ENCODE assay signal across 9 cellular contexts in genomic region chr1:145961425-145962156, GRCh38. TPM values are rescaled to one million over a fixed set of nuclear protein-coding genes. Genes with fewer than 3 reads are reported as not detected.
DNase-seq lines count a peak whose midpoint lies in the region; ATAC-seq, FAIRE-seq and TF ChIP-seq lines count a peak whose summit lies in the region.
"Had no signal": no experiment of that assay in that cellular context is flagged by ENCODE, and none has a peak within 500 bp of the region (broad histone marks: within the 10 kb centered on the region; RNA-seq: fewer than 3 reads in every experiment).

No MANE protein-coding gene starts in this region.

- no peak for TF ChIP-seq CTCF in RWPE1 (conservative IDR thresholded peaks at IDR 0.05; ENCODE audit: low read depth)
- TF ChIP-seq CTCF in astrocyte (IDR thresholded peaks at IDR 0.05; ENCODE audit: insufficient read depth, low read depth, low read length), result no peak
- no peak for TF ChIP-seq CTCF in foreskin keratinocyte (conservative IDR thresholded peaks at IDR 0.05)

- H3K27ac Mint-ChIP-seq in astrocyte (ENCODE audit: unreplicated experiment), result peak overlapping the region; percentile 73

- H4K20me1 ChIP-seq in astrocyte (ENCODE audit: insufficient read depth, low read length), result no peaks in the 10 kb centered on the region

- POLR2A ChIA-PET in RWPE1 (lab: Yijun Ruan, JAX; ENCODE audit: low non-redundant PET), result interaction anchor here (0.8 kb wide), 1 partner anchor 34 kb away, joined by 3 read pairs; the partner anchor contains the start of gene RBM8A

- peaks cover 33% of the 10 kb centered on the region for H3K4me1 Mint-ChIP-seq in astrocyte (ENCODE audit: low read depth, unreplicated experiment)

- H3K4me1 ChIP-seq in astrocyte (ENCODE audit: insufficient read depth, low read length) (peaks cover 40% of the 10 kb centered on the region), iPS-15b (ENCODE audit: control insufficient read depth, insufficient read depth, low read length) (peaks cover 10% of the 10 kb centered on the region), foreskin keratinocyte (peaks cover 15% of the 10 kb centered on the region)

- peak; percentile 55 for DNase-seq in DMS 273 (lab: John Stamatoyannopoulos, UW; ENCODE audit: unreplicated experiment)
- no peak for DNase-seq in DMS 273 treated with DMSO at 0.1 percent for 48 hours (lab: John Stamatoyannopoulos, UW)
- peak; percentile 19 for DNase-seq in RWPE1 (ENCODE audit: low spot score)
- no peak for DNase-seq in astrocyte (ENCODE audit: low read depth)
- no peak for DNase-seq in foreskin keratinocyte

- peaks cover 14% of the 10 kb centered on the region for H3K79me2 ChIP-seq in astrocyte (ENCODE audit: insufficient read depth, low read length)

- ATAC-seq in foreskin keratinocyte (no peak), HG03354 (IDR thresholded peaks at IDR 0.05; ENCODE audit: poor library complexity, severe bottlenecking, unreplicated experiment) (no peak)

- H3K9me3 ChIP-seq in astrocyte (ENCODE audit: insufficient read depth, low read depth, low read length) (no peaks in the 10 kb centered on the region), iPS-15b (ENCODE audit: control insufficient read depth, insufficient read depth, low read length) (no peaks in the 10 kb centered on the region)

- CTCF ChIA-PET in RWPE1 (lab: Yijun Ruan, JAX), result no interaction called here

- peak overlapping the region; percentile 73 for H3K9ac ChIP-seq in astrocyte (ENCODE audit: low read length)
- peak overlapping the region; percentile 19 for H3K9ac ChIP-seq in iPS-15b (ENCODE audit: low read depth, low read length)

- no peak for FAIRE-seq in astrocyte (lab: Jason Lieb, UNC)
- FAIRE-seq: A204.1 had no signal

- no peaks in the 10 kb centered on the region for H3K27me3 Mint-ChIP-seq in astrocyte (ENCODE audit: low read depth, unreplicated experiment)

- H3K27me3 ChIP-seq in astrocyte (ENCODE audit: insufficient read depth, low read length) (no peaks in the 10 kb centered on the region), iPS-15b (ENCODE audit: control insufficient read depth, insufficient read depth, low read length) (peaks cover 63% of the 10 kb centered on the region), foreskin keratinocyte (no peaks in the 10 kb centered on the region)

- H3K4me3 ChIP-seq in astrocyte (ENCODE audit: insufficient read depth, low read depth, low read length) (peak overlapping the region; percentile 71), iPS-15b (ENCODE audit: low read depth, low read length) (peak overlapping the region; percentile 88), skin epidermis (peak overlapping the region; percentile 44 to 56 (median 51))

- H3K36me3 Mint-ChIP-seq in astrocyte (ENCODE audit: low read depth, unreplicated experiment), result no peaks in the 10 kb centered on the region

- no peaks in the 10 kb centered on the region for H3K9me3 Mint-ChIP-seq in astrocyte (ENCODE audit: unreplicated experiment)

- H3K36me3 ChIP-seq in astrocyte (ENCODE audit: insufficient read depth, low read length) (no peaks in the 10 kb centered on the region), iPS-15b (ENCODE audit: control insufficient read depth, insufficient read depth, low read length) (no peaks in the 10 kb centered on the region)

- peak overlapping the region; percentile 96 for H2AFZ ChIP-seq in astrocyte (ENCODE audit: low read depth, low read length)

- H3K27ac ChIP-seq in RWPE1, result peak overlapping the region; percentile 82
- H3K27ac ChIP-seq in astrocyte (ENCODE audit: low read depth, low read length), result peak overlapping the region; percentile 9
- H3K27ac ChIP-seq in skin epidermis, result peak overlapping the region in 15 of 21 experiments; percentile 40 to 92 (median 69)
- H3K27ac ChIP-seq in foreskin keratinocyte, result no peak overlapping the region

- peak overlapping the region; percentile 93 for H3K4me2 ChIP-seq in astrocyte (ENCODE audit: low read length)

- peak overlapping the region; percentile 92 for H3K4me3 Mint-ChIP-seq in astrocyte (ENCODE audit: unreplicated experiment)

RNA-seq across cellular contexts. Expression of gene ANKRD34A, which starts 2.8 kb away (rescaled TPM):
- total RNA-seq in astrocyte (5.8 and 6.3 TPM in 2 replicates), foreskin keratinocyte (1.0 and 1.1 TPM in 2 replicates)
- polyA plus RNA-seq in foreskin keratinocyte, result 1.2 TPM in 2 replicates

RNA-seq across cellular contexts. Expression of gene POLR3GL, which starts 2.9 kb away (rescaled TPM):
- 19.2 and 20.5 TPM in 2 replicates for total RNA-seq in astrocyte
- total RNA-seq in foreskin keratinocyte, result 16.4 and 17.5 TPM in 2 replicates
- 22.6 and 22.9 TPM in 2 replicates for polyA plus RNA-seq in foreskin keratinocyte

RNA-seq across cellular contexts. Expression of gene LIX1L, which starts 3.8 kb away (rescaled TPM):
- total RNA-seq in astrocyte, result 35.4 and 37.2 TPM in 2 replicates
- total RNA-seq in foreskin keratinocyte, result 18.8 and 21.7 TPM in 2 replicates
- polyA plus RNA-seq in foreskin keratinocyte, result 11.7 TPM in 2 replicates

RNA-seq across cellular contexts. Expression of gene RBM8A, which starts 34.3 kb away (rescaled TPM):
- total RNA-seq in astrocyte (157 and 177 TPM in 2 replicates), foreskin keratinocyte (174 and 204 TPM in 2 replicates)
- polyA plus RNA-seq in foreskin keratinocyte, result 227 and 256 TPM in 2 replicates

RNA-seq across cellular contexts. Expression of gene TXNIP, which starts 34.8 kb away (rescaled TPM):
- total RNA-seq in astrocyte (157 and 217 TPM in 2 replicates), foreskin keratinocyte (16.2 and 17.2 TPM in 2 replicates)
- 7.4 and 9.6 TPM in 2 replicates for polyA plus RNA-seq in foreskin keratinocyte

Comparison
In these comparisons a context has a peak if more than half of its experiments do, and no peak if none do; other contexts are left out.
1. DNase-seq: peak in DMS 273 (single experiment) and RWPE1 (single experiment); none in DMS 273 treated with DMSO at 0.1 percent for 48 hours (single experiment), astrocyte (single experiment) and foreskin keratinocyte (0 of 2).
2. Peak in every context shown above with its lines, with median percentiles within 50 percentile points of each other: H3K4me3 ChIP-seq.